In the genomic region with DNA sequence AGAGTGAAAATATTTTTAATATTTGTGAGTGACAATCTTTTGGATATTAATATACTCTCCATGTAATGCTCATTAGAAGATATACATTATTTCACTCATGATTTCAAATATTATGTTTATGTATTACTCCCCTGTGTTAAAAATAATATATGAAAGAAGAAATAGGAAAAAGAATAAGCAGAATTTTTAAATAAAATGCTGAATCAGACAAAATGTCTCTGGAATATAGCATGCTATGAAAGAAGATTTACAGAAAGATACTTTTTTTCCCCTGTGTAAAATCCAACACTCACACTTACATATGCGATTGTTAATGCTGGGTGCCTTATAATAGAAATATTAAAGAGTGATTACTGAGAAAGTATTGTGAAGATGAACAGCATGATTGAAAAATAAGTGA, we compare ENCODE assay signal across 6 cellular contexts.
"Had no signal": no experiment of that assay in that cellular context is flagged by ENCODE, and none has a peak within 500 bp of the region (broad histone marks: within the 10 kb centered on the region; RNA-seq: fewer than 3 reads in every experiment).

No MANE protein-coding gene starts in this region.

- H3K36me3 Mint-ChIP-seq: IgD-negative memory B cell had no signal

- H3K27ac ChIP-seq: HL-60, KMS-11 had no signal

- H3K9ac ChIP-seq: KMS-11 had no signal

- H3K4me2 ChIP-seq: KMS-11 had no signal

- DNase-seq: KBM-7, KG1 had no signal

- H3K4me3 Mint-ChIP-seq: IgD-negative memory B cell had no signal

- H3K4me1 Mint-ChIP-seq: IgD-negative memory B cell had no signal

- FAIRE-seq: HTR-8/SVneo had no signal

- H3K27ac Mint-ChIP-seq: IgD-negative memory B cell had no signal

- H3K27me3 Mint-ChIP-seq: IgD-negative memory B cell had no signal
